In genomic region chr3:120072867-120073525, GRCh38 we compare ENCODE assay signal across 15 cellular contexts. TPM values are rescaled to one million over a fixed set of nuclear protein-coding genes. Genes with fewer than 3 reads are reported as not detected.
DNase-seq lines count a peak whose midpoint lies in the region; ATAC-seq and TF ChIP-seq lines count a peak whose summit lies in the region.
"Had no signal": no experiment of that assay in that cellular context is flagged by ENCODE, and none has a peak within 500 bp of the region (broad histone marks: within the 10 kb centered on the region; RNA-seq: fewer than 3 reads in every experiment).

No MANE protein-coding gene starts in this region.

- H3K36me3 Mint-ChIP-seq in naive B cell = peaks cover 7 to 8% of the 10 kb centered on the region in 2 donors

- H3K4me3 Mint-ChIP-seq in naive B cell = no peak overlapping the region
- H3K4me3 Mint-ChIP-seq: activated CD4-positive, alpha-beta memory T cell treated with anti-CD3 and anti-CD28 coated beads, Interleukin-2, amount 10 ng/mL, durations not matched to agents 7 days and 5 days; activated T-helper 17 cell treated with anti-CD3 and anti-CD28 coated beads, Interleukin-2, amount 50 U/mL, for 72 hours had no signal

- peaks cover 0 to 7% (median 3%) of the 10 kb centered on the region in 7 donors for H3K9me3 Mint-ChIP-seq in naive B cell
- H3K9me3 Mint-ChIP-seq: activated T-helper 17 cell treated with anti-CD3 and anti-CD28 coated beads, Interleukin-2, amount 50 U/mL, for 72 hours had no signal

- no peak overlapping the region for H3K4me2 ChIP-seq in Loucy (ENCODE audit: low read depth, low read length, poor library complexity, severe bottlenecking)
- H3K4me2 ChIP-seq: hepatocyte had no signal

- ATAC-seq in naive B cell (ENCODE audit: low read depth in 2 of 2) = peak; percentile 38 to 39
- no peak for ATAC-seq in GM19351 (IDR thresholded peaks at IDR 0.05; ENCODE audit: unreplicated experiment)
- ATAC-seq: activated T-helper 17 cell treated with anti-CD3 and anti-CD28 coated beads, Interleukin-2, amount 50 U/mL, for 72 hours; left cardiac atrium had no signal

- no peaks in the 10 kb centered on the region for H3K9me2 ChIP-seq in Loucy (replicated peaks; ENCODE audit: low read depth, low read length)

- H3K4me1 Mint-ChIP-seq in naive B cell = peaks cover 39 to 71% (median 68%) of the 10 kb centered on the region in 3 donors

- H4K20me1 ChIP-seq in Loucy (ENCODE audit: insufficient read depth, low read length, poor library complexity, severe bottlenecking) = peaks cover 92% of the 10 kb centered on the region

- TF ChIP-seq POLR2A in uterus (IDR thresholded peaks at IDR 0.05) = no peak

- no peak overlapping the region for H3K9ac ChIP-seq in Loucy (ENCODE audit: low read depth, low read length, poor library complexity, severe bottlenecking)

- peaks cover 99% of the 10 kb centered on the region for H3K79me2 ChIP-seq in Loucy (ENCODE audit: insufficient read depth, low read length)

- H3F3A ChIP-seq in Loucy (ENCODE audit: low read depth) = no peaks in the 10 kb centered on the region

- no peak overlapping the region for H2AFZ ChIP-seq in Loucy (ENCODE audit: low read length)
- H2AFZ ChIP-seq: hepatocyte had no signal

- TF ChIP-seq CTCF in Loucy (conservative IDR thresholded peaks at IDR 0.05; ENCODE audit: low read length) (peak; percentile 37), brain microvascular endothelial cell (IDR thresholded peaks at IDR 0.05; ENCODE audit: low read depth, low read length, missing control alignments) (peak; percentile 37), uterus (IDR thresholded peaks at IDR 0.05) (no peak)

- H3K4me1 ChIP-seq in Loucy (ENCODE audit: insufficient read depth, low read length, poor library complexity, severe bottlenecking) (peaks cover 5% of the 10 kb centered on the region), uterus (peaks cover 0 to 5% of the 10 kb centered on the region in 2 donors)

- in situ Hi-C loops in brain microvascular endothelial cell (cut with HindIII; ENCODE audit: low pct_ligation_motif_present, low sequenced_read_pairs) = no loop called here

- peak; percentile 44 for DNase-seq in DMS 273 (lab: John Stamatoyannopoulos, UW; ENCODE audit: unreplicated experiment)
- DNase-seq in DMS 273 treated with DMSO at 0.1 percent for 48 hours (lab: John Stamatoyannopoulos, UW) = no peak
- DNase-seq in brain microvascular endothelial cell = no peak
- no peak for DNase-seq in naive B cell
- DNase-seq in uterus = no peak
- no peak for DNase-seq in iPS-NIHi7 (ENCODE audit: extremely low spot score)
- DNase-seq: activated CD4-positive, alpha-beta memory T cell treated with anti-CD3 and anti-CD28 coated beads, Interleukin-2, amount 10 ng/mL, durations not matched to agents 7 days and 5 days; anterior cingulate cortex; left cardiac atrium; NCI-H1048 had no signal

- peak overlapping the region in 2 of 6 donors; percentile 29 to 69 for H3K27ac Mint-ChIP-seq in naive B cell
- H3K27ac Mint-ChIP-seq: activated CD4-positive, alpha-beta memory T cell treated with anti-CD3 and anti-CD28 coated beads, Interleukin-2, amount 10 ng/mL, durations not matched to agents 7 days and 5 days; activated T-helper 17 cell treated with anti-CD3 and anti-CD28 coated beads, Interleukin-2, amount 50 U/mL, for 72 hours had no signal

- intact Hi-C loops in uterus (cut with DNase I; ENCODE audit: low total_unique reads) = no loop called here

- H3K9me3 ChIP-seq in Loucy (ENCODE audit: insufficient read depth, low read depth, low read length) = no peaks in the 10 kb centered on the region
- H3K9me3 ChIP-seq in uterus = no peaks in the 10 kb centered on the region

- H3K27me3 ChIP-seq in Loucy (ENCODE audit: insufficient read depth, low read length, poor library complexity, severe bottlenecking) (no peaks in the 10 kb centered on the region), brain microvascular endothelial cell (replicated peaks) (no peaks in the 10 kb centered on the region), uterus (peaks cover 0 to 4% of the 10 kb centered on the region in 2 donors)
- H3K27me3 ChIP-seq: hepatocyte had no signal

- H3K4me3 ChIP-seq in Loucy (ENCODE audit: low read length, poor library complexity, severe bottlenecking) (no peak overlapping the region), brain microvascular endothelial cell (ENCODE audit: low read depth, low read length) (no peak overlapping the region), uterus (no peak overlapping the region)
- H3K4me3 ChIP-seq: hepatocyte had no signal

- no peak overlapping the region for H3K27ac ChIP-seq in brain microvascular endothelial cell
- H3K27ac ChIP-seq in uterus = no peak overlapping the region
- H3K27ac ChIP-seq: 22Rv1, hepatocyte had no signal

- no peaks in the 10 kb centered on the region for H3K27me3 Mint-ChIP-seq in naive B cell
- H3K27me3 Mint-ChIP-seq: activated CD4-positive, alpha-beta memory T cell treated with anti-CD3 and anti-CD28 coated beads, Interleukin-2, amount 10 ng/mL, durations not matched to agents 7 days and 5 days; activated T-helper 17 cell treated with anti-CD3 and anti-CD28 coated beads, Interleukin-2, amount 50 U/mL, for 72 hours had no signal

- 0 out of 2 replicates have a peak, but pooled peaks cover 3% of the 10 kb centered on the region for H3K36me3 ChIP-seq in Loucy (ENCODE audit: insufficient read depth, low read length)
- no peaks in the 10 kb centered on the region for H3K36me3 ChIP-seq in brain microvascular endothelial cell (replicated peaks)
- no peaks in the 10 kb centered on the region for H3K36me3 ChIP-seq in uterus

RNA-seq across cellular contexts. Expression of gene GSK3B, which starts 21.3 kb away (rescaled TPM):
- polyA plus RNA-seq in naive B cell (ENCODE audit: low read depth in 6 of 6) = 10 to 100 TPM; 11.3 to 26.1 (median 14.9) TPM
- 10 to 100 TPM; 13.5 to 53.8 (median 31.3) TPM for total RNA-seq in uterus

Comparison
In these comparisons a context has a peak if more than half of its experiments do, and no peak if none do; other contexts are left out.
1. CTCF ChIP-seq: peak in Loucy (single experiment) and brain microvascular endothelial cell (single experiment); none in uterus (0 of 4).